8 cellular contexts compared by ENCODE assay signal in the genomic region with DNA sequence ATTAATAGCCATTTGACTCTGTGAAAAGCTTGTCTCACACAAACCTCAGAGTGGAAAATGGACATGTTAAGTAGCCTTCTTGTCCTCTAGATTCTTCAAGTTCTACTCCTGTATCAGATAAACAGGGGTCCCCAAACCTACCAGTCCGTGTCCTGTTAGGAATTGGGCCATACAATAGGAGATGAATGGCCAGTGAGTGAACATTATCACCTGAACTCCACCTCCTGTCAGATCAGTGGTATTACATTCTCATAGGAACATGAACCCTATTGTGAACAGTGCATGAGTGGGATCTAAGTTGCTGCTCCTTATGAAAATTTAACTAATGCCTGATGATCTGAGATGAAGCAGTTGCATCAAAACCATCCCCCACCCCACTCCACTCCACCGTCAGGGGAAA.
DNase-seq lines count a peak whose midpoint lies in the region; ATAC-seq and TF ChIP-seq lines count a peak whose summit lies in the region.

No MANE protein-coding gene starts in this region.

- H3K27ac Mint-ChIP-seq in chondrocyte (ENCODE audit: unreplicated experiment), result no peak overlapping the region
- no peak overlapping the region for H3K27ac Mint-ChIP-seq in activated T-helper 2 cell treated with anti-CD3 and anti-CD28 coated beads, Interferon-gamma antibody, Interleukin-2, Interleukin-4, amounts not matched to agents 10 μg/mL and 5 μg/mL and 100 μg/mL, durations not matched to agents 14 hours and 24 hours and 36 hours

- no peak overlapping the region for H3K27ac ChIP-seq in A673 (ENCODE audit: low read depth, low read length, poor library complexity, severe bottlenecking)

- H3K4me3 Mint-ChIP-seq in chondrocyte (ENCODE audit: unreplicated experiment), result no peak overlapping the region
- no peak overlapping the region for H3K4me3 Mint-ChIP-seq in activated T-helper 2 cell treated with anti-CD3 and anti-CD28 coated beads, Interferon-gamma antibody, Interleukin-2, Interleukin-4, amounts not matched to agents 10 μg/mL and 5 μg/mL and 100 μg/mL, durations not matched to agents 14 hours and 24 hours and 36 hours (ENCODE audit: low read depth)

- H3K36me3 Mint-ChIP-seq in chondrocyte (ENCODE audit: low read depth), result no peaks in the 10 kb centered on the region
- no peaks in the 10 kb centered on the region for H3K36me3 Mint-ChIP-seq in activated T-helper 2 cell treated with anti-CD3 and anti-CD28 coated beads, Interferon-gamma antibody, Interleukin-2, Interleukin-4, amounts not matched to agents 10 μg/mL and 5 μg/mL and 100 μg/mL, durations not matched to agents 14 hours and 24 hours and 36 hours (ENCODE audit: low read depth)

- H3K9me3 Mint-ChIP-seq in chondrocyte (ENCODE audit: low read depth), result peaks cover 9% of the 10 kb centered on the region
- no peaks in the 10 kb centered on the region for H3K9me3 Mint-ChIP-seq in activated T-helper 2 cell treated with anti-CD3 and anti-CD28 coated beads, Interferon-gamma antibody, Interleukin-2, Interleukin-4, amounts not matched to agents 10 μg/mL and 5 μg/mL and 100 μg/mL, durations not matched to agents 14 hours and 24 hours and 36 hours

- H3K36me3 ChIP-seq in A673 (ENCODE audit: insufficient read depth, low read length, poor library complexity, severe bottlenecking), result no peaks in the 10 kb centered on the region

- H3K4me3 ChIP-seq in A673 (ENCODE audit: low read depth, low read length, poor library complexity, severe bottlenecking), result no peak overlapping the region
- H3K4me3 ChIP-seq in Jurkat, Clone E6-1 (ENCODE audit: low read length), result no peak overlapping the region

- no peaks in the 10 kb centered on the region for H3K27me3 ChIP-seq in A673 (replicated peaks; ENCODE audit: insufficient read depth, low read depth, low read length, poor library complexity)

- BruUV-seq in A673 (replicated peaks; lab: Mats Ljungman, UMichigan), result no TSS peak

- POLR2A ChIA-PET in A673 (lab: Charles Lee; ENCODE audit: low non-redundant PET), result no interaction called here

- H3K9me3 ChIP-seq in A673 (ENCODE audit: low read depth, low read length, poor library complexity, severe bottlenecking), result no peaks in the 10 kb centered on the region

- H3K4me1 ChIP-seq in A673 (ENCODE audit: insufficient read depth, low read length, poor library complexity, severe bottlenecking), result no peaks in the 10 kb centered on the region

- intact Hi-C loops in A673 (cut with micrococcal nuclease; ENCODE audit: unreplicated experiment), result loop anchor here (5.0 kb wide), 1 partner anchor 148 kb away; no protein-coding TSS in a partner anchor
- intact Hi-C loops in sciatic nerve (cut with DNase I), result no loop called here
- intact Hi-C loops in activated T-helper 2 cell treated with anti-CD3 and anti-CD28 coated beads, Interferon-gamma antibody, Interleukin-2, Interleukin-4, amounts not matched to agents 10 μg/mL and 5 μg/mL and 100 μg/mL, durations not matched to agents 14 hours and 24 hours and 36 hours (cut with micrococcal nuclease), result no loop called here

- CTCF ChIA-PET in A673 (lab: Charles Lee), result no interaction called here

- H3K27me3 Mint-ChIP-seq in chondrocyte (ENCODE audit: low read depth), result no peaks in the 10 kb centered on the region
- no peaks in the 10 kb centered on the region for H3K27me3 Mint-ChIP-seq in activated T-helper 2 cell treated with anti-CD3 and anti-CD28 coated beads, Interferon-gamma antibody, Interleukin-2, Interleukin-4, amounts not matched to agents 10 μg/mL and 5 μg/mL and 100 μg/mL, durations not matched to agents 14 hours and 24 hours and 36 hours (ENCODE audit: low read depth)

- TF ChIP-seq CTCF in A673 (conservative IDR thresholded peaks at IDR 0.05; ENCODE audit: low read depth, low read length) (peak; percentile 54), chondrocyte (IDR thresholded peaks at IDR 0.05) (peak; percentile 78)

- peaks cover 7% of the 10 kb centered on the region for H3K4me1 Mint-ChIP-seq in chondrocyte (ENCODE audit: low read depth)
- no peaks in the 10 kb centered on the region for H3K4me1 Mint-ChIP-seq in activated T-helper 2 cell treated with anti-CD3 and anti-CD28 coated beads, Interferon-gamma antibody, Interleukin-2, Interleukin-4, amounts not matched to agents 10 μg/mL and 5 μg/mL and 100 μg/mL, durations not matched to agents 14 hours and 24 hours and 36 hours (ENCODE audit: low read depth)

- DNase-seq in A673 (ENCODE audit: low spot score) (peak; percentile 24), chondrocyte (ENCODE audit: low spot score) (no peak), sciatic nerve (ENCODE audit: low spot score) (no peak), MV-4-11 (lab: John Stamatoyannopoulos, UW) (no peak), globus pallidus (ENCODE audit: low spot score) (no peak)
- peak; percentile 8 for DNase-seq in Jurkat, Clone E6-1 (ENCODE audit: low read depth, low spot score)
- DNase-seq in activated T-helper 2 cell treated with anti-CD3 and anti-CD28 coated beads, Interferon-gamma antibody, Interleukin-2, Interleukin-4, amounts not matched to agents 10 μg/mL and 5 μg/mL and 100 μg/mL, durations not matched to agents 14 hours and 24 hours and 36 hours (ENCODE audit: low spot score), result no peak

- ATAC-seq in GM18867 (IDR thresholded peaks at IDR 0.05; ENCODE audit: unreplicated experiment) (peak; percentile 67), sciatic nerve (peak; percentile 26)

Comparison
In these comparisons a context has a peak if more than half of its experiments do, and no peak if none do; other contexts are left out.
1. DNase-seq: peak in A673 (single experiment) and Jurkat, Clone E6-1 (single experiment); none in chondrocyte (single experiment), sciatic nerve (single experiment), MV-4-11 (single experiment), globus pallidus (single experiment) and activated T-helper 2 cell treated with anti-CD3 and anti-CD28 coated beads, Interferon-gamma antibody, Interleukin-2, Interleukin-4, amounts not matched to agents 10 μg/mL and 5 μg/mL and 100 μg/mL, durations not matched to agents 14 hours and 24 hours and 36 hours (single experiment).